1 cellular context compared by ENCODE assay signal in the genomic region with DNA sequence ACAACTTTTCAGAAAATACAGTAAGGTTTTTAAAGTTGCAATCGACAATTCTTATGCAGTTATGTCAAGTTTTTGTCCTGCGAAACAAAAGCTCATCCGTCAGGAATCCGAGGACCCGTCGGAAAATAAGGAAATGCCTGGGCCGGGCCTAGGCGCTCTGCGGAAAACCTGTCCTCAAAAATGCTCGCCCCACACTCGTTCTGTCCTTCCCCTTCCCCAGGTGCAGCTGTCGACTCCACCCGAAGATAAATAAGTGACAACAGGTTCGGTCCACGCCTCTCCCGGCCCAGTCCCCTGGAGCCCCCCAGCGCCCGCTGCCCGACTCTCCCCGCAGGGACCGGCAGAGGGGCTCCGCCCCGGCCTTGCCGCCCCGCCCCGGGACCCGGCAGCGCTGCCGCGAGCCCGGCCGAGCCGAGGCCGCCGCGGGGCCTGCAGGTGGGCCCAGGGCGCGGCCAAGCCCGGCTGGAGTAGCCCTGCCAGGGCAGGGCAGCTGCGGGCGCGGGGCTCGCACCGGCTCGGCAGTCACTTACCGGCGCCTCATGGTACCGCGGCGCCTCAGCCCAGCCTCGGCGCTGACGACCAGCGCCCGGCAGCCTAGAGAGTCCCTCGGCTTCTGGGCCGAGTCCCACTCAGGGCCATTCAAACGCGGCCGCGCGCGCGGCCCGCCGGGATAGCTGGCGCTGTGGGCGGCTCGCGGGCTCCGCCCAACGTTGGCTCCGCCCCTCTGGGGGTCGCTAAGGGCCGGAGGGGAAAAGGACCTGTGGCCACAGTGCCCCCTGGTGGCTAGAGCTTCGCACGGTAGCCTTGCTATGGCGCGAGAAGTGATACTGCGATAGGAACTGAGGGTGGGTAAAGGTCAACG.
TF ChIP-seq lines count a peak whose summit lies in the region.

A gene with protein sequence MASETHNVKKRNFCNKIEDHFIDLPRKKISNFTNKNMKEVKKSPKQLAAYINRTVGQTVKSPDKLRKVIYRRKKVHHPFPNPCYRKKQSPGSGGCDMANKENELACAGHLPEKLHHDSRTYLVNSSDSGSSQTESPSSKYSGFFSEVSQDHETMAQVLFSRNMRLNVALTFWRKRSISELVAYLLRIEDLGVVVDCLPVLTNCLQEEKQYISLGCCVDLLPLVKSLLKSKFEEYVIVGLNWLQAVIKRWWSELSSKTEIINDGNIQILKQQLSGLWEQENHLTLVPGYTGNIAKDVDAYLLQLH (minus strand): TSS at position 676 of the 862 bp plus-strand sequence. CDS start 46,420 bp downstream, outside the sequence.

TF ChIP-seq in K562, 482 proteins besides CTCF, POLR2A, EP300 and RAD21 (continued from another document and continues in another):
- TF ChIP-seq, protein P1, sequence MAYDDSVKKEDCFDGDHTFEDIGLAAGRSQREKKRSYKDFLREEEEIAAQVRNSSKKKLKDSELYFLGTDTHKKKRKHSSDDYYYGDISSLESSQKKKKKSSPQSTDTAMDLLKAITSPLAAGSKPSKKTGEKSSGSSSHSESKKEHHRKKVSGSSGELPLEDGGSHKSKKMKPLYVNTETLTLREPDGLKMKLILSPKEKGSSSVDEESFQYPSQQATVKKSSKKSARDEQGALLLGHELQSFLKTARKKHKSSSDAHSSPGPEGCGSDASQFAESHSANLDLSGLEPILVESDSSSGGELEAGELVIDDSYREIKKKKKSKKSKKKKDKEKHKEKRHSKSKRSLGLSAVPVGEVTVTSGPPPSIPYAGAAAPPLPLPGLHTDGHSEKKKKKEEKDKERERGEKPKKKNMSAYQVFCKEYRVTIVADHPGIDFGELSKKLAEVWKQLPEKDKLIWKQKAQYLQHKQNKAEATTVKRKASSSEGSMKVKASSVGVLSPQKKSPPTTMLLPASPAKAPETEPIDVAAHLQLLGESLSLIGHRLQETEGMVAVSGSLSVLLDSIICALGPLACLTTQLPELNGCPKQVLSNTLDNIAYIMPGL (CRISPR knock-in tag; IDR thresholded peaks at IDR 0.05): no peak
- TF ChIP-seq, protein P2, sequence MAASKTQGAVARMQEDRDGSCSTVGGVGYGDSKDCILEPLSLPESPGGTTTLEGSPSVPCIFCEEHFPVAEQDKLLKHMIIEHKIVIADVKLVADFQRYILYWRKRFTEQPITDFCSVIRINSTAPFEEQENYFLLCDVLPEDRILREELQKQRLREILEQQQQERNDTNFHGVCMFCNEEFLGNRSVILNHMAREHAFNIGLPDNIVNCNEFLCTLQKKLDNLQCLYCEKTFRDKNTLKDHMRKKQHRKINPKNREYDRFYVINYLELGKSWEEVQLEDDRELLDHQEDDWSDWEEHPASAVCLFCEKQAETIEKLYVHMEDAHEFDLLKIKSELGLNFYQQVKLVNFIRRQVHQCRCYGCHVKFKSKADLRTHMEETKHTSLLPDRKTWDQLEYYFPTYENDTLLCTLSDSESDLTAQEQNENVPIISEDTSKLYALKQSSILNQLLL (CRISPR knock-in tag; IDR thresholded peaks at IDR 0.05; ENCODE audit: borderline replicate concordance): no peak
- TF ChIP-seq SNIP1 (IDR thresholded peaks at IDR 0.05; ENCODE audit: low read depth) (no peak), SMARCA4 (IDR thresholded peaks at IDR 0.05) (peak; percentile 49; the same call in 1 of the 2 replicates), ZNF766 (CRISPR knock-in tag; conservative IDR thresholded peaks at IDR 0.05) (no peak), POLR2G (IDR thresholded peaks at IDR 0.05; ENCODE audit: low read depth, low read length) (peak; percentile 100), ZKSCAN3 (CRISPR knock-in tag; IDR thresholded peaks at IDR 0.05) (no peak), SP1 (CRISPR knock-in tag; IDR thresholded peaks at IDR 0.05) (peak; percentile 89), ZNF324 (CRISPR knock-in tag; IDR thresholded peaks at IDR 0.05) (no peak), MAFG (tag; conservative IDR thresholded peaks at IDR 0.05) (no peak), LEF1 (IDR thresholded peaks at IDR 0.05) (no peak), MBD2 (IDR thresholded peaks at IDR 0.05; ENCODE audit: borderline replicate concordance, low read depth) (no peak; the same call in 1 of the 2 replicates), STAG1 (CRISPR knock-in tag; IDR thresholded peaks at IDR 0.05; ENCODE audit: borderline replicate concordance) (peak; percentile 23; the same call in 1 of the 2 replicates), HDAC2 (IDR thresholded peaks at IDR 0.05) (no peak), PRPF4 (IDR thresholded peaks at IDR 0.05; ENCODE audit: insufficient read depth, low read depth, low read length, poor library complexity, severe bottlenecking) (no peak), HMGN3 (IDR thresholded peaks at IDR 0.05; ENCODE audit: borderline replicate concordance, extremely low read depth, insufficient read length, low read depth, low read length) (peak; percentile 85), HSF4 (CRISPR knock-in tag; IDR thresholded peaks at IDR 0.05; ENCODE audit: borderline replicate concordance) (no peak), ELF4 (CRISPR knock-in tag; IDR thresholded peaks at IDR 0.05) (no peak)
- TF ChIP-seq, protein P3, sequence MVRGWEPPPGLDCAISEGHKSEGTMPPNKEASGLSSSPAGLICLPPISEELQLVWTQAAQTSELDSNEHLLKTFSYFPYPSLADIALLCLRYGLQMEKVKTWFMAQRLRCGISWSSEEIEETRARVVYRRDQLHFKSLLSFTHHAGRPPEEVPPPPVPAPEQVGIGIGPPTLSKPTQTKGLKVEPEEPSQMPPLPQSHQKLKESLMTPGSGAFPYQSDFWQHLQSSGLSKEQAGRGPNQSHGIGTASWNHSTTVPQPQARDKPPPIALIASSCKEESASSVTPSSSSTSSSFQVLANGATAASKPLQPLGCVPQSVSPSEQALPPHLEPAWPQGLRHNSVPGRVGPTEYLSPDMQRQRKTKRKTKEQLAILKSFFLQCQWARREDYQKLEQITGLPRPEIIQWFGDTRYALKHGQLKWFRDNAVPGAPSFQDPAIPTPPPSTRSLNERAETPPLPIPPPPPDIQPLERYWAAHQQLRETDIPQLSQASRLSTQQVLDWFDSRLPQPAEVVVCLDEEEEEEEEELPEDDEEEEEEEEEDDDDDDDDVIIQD (CRISPR knock-in tag; IDR thresholded peaks at IDR 0.05): no peak
- TF ChIP-seq, protein P4, sequence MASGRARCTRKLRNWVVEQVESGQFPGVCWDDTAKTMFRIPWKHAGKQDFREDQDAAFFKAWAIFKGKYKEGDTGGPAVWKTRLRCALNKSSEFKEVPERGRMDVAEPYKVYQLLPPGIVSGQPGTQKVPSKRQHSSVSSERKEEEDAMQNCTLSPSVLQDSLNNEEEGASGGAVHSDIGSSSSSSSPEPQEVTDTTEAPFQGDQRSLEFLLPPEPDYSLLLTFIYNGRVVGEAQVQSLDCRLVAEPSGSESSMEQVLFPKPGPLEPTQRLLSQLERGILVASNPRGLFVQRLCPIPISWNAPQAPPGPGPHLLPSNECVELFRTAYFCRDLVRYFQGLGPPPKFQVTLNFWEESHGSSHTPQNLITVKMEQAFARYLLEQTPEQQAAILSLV (tag; IDR thresholded peaks at IDR 0.05): no peak
- TF ChIP-seq, protein P5, sequence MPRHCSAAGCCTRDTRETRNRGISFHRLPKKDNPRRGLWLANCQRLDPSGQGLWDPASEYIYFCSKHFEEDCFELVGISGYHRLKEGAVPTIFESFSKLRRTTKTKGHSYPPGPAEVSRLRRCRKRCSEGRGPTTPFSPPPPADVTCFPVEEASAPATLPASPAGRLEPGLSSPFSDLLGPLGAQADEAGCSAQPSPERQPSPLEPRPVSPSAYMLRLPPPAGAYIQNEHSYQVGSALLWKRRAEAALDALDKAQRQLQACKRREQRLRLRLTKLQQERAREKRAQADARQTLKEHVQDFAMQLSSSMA (CRISPR knock-in tag; IDR thresholded peaks at IDR 0.05): no peak
- TF ChIP-seq, protein P6, sequence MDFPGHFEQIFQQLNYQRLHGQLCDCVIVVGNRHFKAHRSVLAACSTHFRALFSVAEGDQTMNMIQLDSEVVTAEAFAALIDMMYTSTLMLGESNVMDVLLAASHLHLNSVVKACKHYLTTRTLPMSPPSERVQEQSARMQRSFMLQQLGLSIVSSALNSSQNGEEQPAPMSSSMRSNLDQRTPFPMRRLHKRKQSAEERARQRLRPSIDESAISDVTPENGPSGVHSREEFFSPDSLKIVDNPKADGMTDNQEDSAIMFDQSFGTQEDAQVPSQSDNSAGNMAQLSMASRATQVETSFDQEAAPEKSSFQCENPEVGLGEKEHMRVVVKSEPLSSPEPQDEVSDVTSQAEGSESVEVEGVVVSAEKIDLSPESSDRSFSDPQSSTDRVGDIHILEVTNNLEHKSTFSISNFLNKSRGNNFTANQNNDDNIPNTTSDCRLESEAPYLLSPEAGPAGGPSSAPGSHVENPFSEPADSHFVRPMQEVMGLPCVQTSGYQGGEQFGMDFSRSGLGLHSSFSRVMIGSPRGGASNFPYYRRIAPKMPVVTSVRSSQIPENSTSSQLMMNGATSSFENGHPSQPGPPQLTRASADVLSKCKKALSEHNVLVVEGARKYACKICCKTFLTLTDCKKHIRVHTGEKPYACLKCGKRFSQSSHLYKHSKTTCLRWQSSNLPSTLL (IDR thresholded peaks at IDR 0.05): no peak
- TF ChIP-seq, protein P7, sequence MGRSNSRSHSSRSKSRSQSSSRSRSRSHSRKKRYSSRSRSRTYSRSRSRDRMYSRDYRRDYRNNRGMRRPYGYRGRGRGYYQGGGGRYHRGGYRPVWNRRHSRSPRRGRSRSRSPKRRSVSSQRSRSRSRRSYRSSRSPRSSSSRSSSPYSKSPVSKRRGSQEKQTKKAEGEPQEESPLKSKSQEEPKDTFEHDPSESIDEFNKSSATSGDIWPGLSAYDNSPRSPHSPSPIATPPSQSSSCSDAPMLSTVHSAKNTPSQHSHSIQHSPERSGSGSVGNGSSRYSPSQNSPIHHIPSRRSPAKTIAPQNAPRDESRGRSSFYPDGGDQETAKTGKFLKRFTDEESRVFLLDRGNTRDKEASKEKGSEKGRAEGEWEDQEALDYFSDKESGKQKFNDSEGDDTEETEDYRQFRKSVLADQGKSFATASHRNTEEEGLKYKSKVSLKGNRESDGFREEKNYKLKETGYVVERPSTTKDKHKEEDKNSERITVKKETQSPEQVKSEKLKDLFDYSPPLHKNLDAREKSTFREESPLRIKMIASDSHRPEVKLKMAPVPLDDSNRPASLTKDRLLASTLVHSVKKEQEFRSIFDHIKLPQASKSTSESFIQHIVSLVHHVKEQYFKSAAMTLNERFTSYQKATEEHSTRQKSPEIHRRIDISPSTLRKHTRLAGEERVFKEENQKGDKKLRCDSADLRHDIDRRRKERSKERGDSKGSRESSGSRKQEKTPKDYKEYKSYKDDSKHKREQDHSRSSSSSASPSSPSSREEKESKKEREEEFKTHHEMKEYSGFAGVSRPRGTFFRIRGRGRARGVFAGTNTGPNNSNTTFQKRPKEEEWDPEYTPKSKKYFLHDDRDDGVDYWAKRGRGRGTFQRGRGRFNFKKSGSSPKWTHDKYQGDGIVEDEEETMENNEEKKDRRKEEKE (IDR thresholded peaks at IDR 0.05; ENCODE audit: borderline replicate concordance in 1 of 2, control insufficient read depth in 1 of 2, low read depth in 2 of 2, low read length in 1 of 2): no peak
- TF ChIP-seq, protein P8, sequence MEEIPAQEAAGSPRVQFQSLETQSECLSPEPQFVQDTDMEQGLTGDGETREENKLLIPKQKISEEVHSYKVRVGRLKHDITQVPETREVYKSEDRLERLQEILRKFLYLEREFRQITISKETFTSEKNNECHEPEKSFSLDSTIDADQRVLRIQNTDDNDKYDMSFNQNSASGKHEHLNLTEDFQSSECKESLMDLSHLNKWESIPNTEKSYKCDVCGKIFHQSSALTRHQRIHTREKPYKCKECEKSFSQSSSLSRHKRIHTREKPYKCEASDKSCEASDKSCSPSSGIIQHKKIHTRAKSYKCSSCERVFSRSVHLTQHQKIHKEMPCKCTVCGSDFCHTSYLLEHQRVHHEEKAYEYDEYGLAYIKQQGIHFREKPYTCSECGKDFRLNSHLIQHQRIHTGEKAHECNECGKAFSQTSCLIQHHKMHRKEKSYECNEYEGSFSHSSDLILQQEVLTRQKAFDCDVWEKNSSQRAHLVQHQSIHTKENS (CRISPR knock-in tag; IDR thresholded peaks at IDR 0.05): no peak
- TF ChIP-seq, protein P9, sequence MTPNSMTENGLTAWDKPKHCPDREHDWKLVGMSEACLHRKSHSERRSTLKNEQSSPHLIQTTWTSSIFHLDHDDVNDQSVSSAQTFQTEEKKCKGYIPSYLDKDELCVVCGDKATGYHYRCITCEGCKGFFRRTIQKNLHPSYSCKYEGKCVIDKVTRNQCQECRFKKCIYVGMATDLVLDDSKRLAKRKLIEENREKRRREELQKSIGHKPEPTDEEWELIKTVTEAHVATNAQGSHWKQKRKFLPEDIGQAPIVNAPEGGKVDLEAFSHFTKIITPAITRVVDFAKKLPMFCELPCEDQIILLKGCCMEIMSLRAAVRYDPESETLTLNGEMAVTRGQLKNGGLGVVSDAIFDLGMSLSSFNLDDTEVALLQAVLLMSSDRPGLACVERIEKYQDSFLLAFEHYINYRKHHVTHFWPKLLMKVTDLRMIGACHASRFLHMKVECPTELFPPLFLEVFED (CRISPR knock-in tag; conservative IDR thresholded peaks at IDR 0.05): no peak
